ENCODE assay signal across 20 cellular contexts in genomic region chr1:15992187-15992553, GRCh38. TPM values are rescaled to one million over a fixed set of nuclear protein-coding genes. Genes with fewer than 3 reads are reported as not detected.
A peak's percentile ranks its signal among the peaks of the same experiment; 100 is the strongest.
DNase-seq lines count a peak whose midpoint lies in the region; ATAC-seq and TF ChIP-seq lines count a peak whose summit lies in the region.
"Had no signal": no experiment of that assay in that cellular context is flagged by ENCODE, and none has a peak within 500 bp of the region (broad histone marks: within the 10 kb centered on the region; RNA-seq: fewer than 3 reads in every experiment).

No MANE protein-coding gene starts in this region.

- no peak overlapping the region for H3K4me3 Mint-ChIP-seq in activated CD4-positive, alpha-beta T cell treated with anti-CD3 and anti-CD28 coated beads, Interleukin-2, amount 10 ng/mL, durations not matched to agents 24 days and 14 days
- no peak overlapping the region for H3K4me3 Mint-ChIP-seq in endodermal cell
- no peak overlapping the region for H3K4me3 Mint-ChIP-seq in stimulated activated effector memory CD8-positive, alpha-beta T cell treated with anti-CD3 and anti-CD28 coated beads, Interleukin-12 subunit alpha, Interleukin-12 subunit beta, amount 100 ng/mL, for 72 hours
- H3K4me3 Mint-ChIP-seq: CD8-positive, alpha-beta T cell; HFFc6 had no signal

- no peaks in the 10 kb centered on the region for H3K27me3 ChIP-seq in endodermal cell (ENCODE audit: control insufficient read depth, insufficient read depth, low read length, poor library complexity, severe bottlenecking)
- no peaks in the 10 kb centered on the region for H3K27me3 ChIP-seq in heart right ventricle

- peaks cover 4% of the 10 kb centered on the region for H3K27me3 Mint-ChIP-seq in activated CD4-positive, alpha-beta T cell treated with anti-CD3 and anti-CD28 coated beads, Interleukin-2, amount 10 ng/mL, durations not matched to agents 24 days and 14 days
- peaks cover 2% of the 10 kb centered on the region for H3K27me3 Mint-ChIP-seq in endodermal cell (ENCODE audit: insufficient read depth)
- H3K27me3 Mint-ChIP-seq: IgD-negative memory B cell had no signal

- ATAC-seq in stimulated activated effector memory CD8-positive, alpha-beta T cell treated with anti-CD3 and anti-CD28 coated beads, Interleukin-12 subunit alpha, Interleukin-12 subunit beta, amount 100 ng/mL, for 72 hours = no peak
- ATAC-seq in heart right ventricle (no peak), HG02970 (IDR thresholded peaks at IDR 0.05; ENCODE audit: low FRiP score, unreplicated experiment) (no peak), HG03378 (IDR thresholded peaks at IDR 0.05; ENCODE audit: unreplicated experiment) (no peak)
- ATAC-seq: A549; CD8-positive, alpha-beta T cell; GM12878; HCT116 had no signal

- H3K9me3 ChIP-seq in endodermal cell (ENCODE audit: control insufficient read depth, low read length) = no peaks in the 10 kb centered on the region
- no peaks in the 10 kb centered on the region for H3K9me3 ChIP-seq in heart right ventricle
- H3K9me3 ChIP-seq: A549 had no signal

- no peak overlapping the region for H3K27ac ChIP-seq in endodermal cell (ENCODE audit: low read depth, low read length)
- no peak overlapping the region for H3K27ac ChIP-seq in heart right ventricle
- H3K27ac ChIP-seq: 22Rv1, A549 had no signal

- TF ChIP-seq CTCF in endodermal cell (conservative IDR thresholded peaks at IDR 0.05) (no peak), heart right ventricle (IDR thresholded peaks at IDR 0.05) (no peak)

- intact Hi-C loops in activated CD4-positive, alpha-beta T cell treated with anti-CD3 and anti-CD28 coated beads, Interleukin-2, amount 10 ng/mL, durations not matched to agents 24 days and 14 days (cut with micrococcal nuclease) = no loop called here
- intact Hi-C loops in heart right ventricle (cut with DNase I) = loop anchor here in 7 of 10 donors (2.0 to 5.0 kb wide), 5 partner anchors 175 to 201 kb away; no protein-coding TSS in a partner anchor

- no peaks in the 10 kb centered on the region for H3K36me3 Mint-ChIP-seq in activated CD4-positive, alpha-beta T cell treated with anti-CD3 and anti-CD28 coated beads, Interleukin-2, amount 10 ng/mL, durations not matched to agents 24 days and 14 days (ENCODE audit: low read depth)
- H3K36me3 Mint-ChIP-seq in endodermal cell (ENCODE audit: low read depth) = no peaks in the 10 kb centered on the region
- H3K36me3 Mint-ChIP-seq in stimulated activated effector memory CD8-positive, alpha-beta T cell treated with anti-CD3 and anti-CD28 coated beads, Interleukin-12 subunit alpha, Interleukin-12 subunit beta, amount 100 ng/mL, for 72 hours = no peaks in the 10 kb centered on the region
- H3K36me3 Mint-ChIP-seq: CD8-positive, alpha-beta T cell; IgD-negative memory B cell had no signal

- no peaks in the 10 kb centered on the region for H3K9me3 Mint-ChIP-seq in activated CD4-positive, alpha-beta T cell treated with anti-CD3 and anti-CD28 coated beads, Interleukin-2, amount 10 ng/mL, durations not matched to agents 24 days and 14 days
- H3K9me3 Mint-ChIP-seq in endodermal cell = no peaks in the 10 kb centered on the region
- H3K9me3 Mint-ChIP-seq in stimulated activated effector memory CD8-positive, alpha-beta T cell treated with anti-CD3 and anti-CD28 coated beads, Interleukin-12 subunit alpha, Interleukin-12 subunit beta, amount 100 ng/mL, for 72 hours = no peaks in the 10 kb centered on the region
- H3K9me3 Mint-ChIP-seq: CD8-positive, alpha-beta T cell; HFFc6 had no signal

- peak; percentile 53 for DNase-seq in activated CD4-positive, alpha-beta T cell treated with anti-CD3 and anti-CD28 coated beads, Interleukin-2, amount 10 ng/mL, durations not matched to agents 24 days and 14 days
- DNase-seq in activated CD4-positive, alpha-beta T cell treated with anti-CD3 and anti-CD28 coated beads for 48 hours = no peak
- DNase-seq in endodermal cell (peak; percentile 36), heart right ventricle (no peak)
- no peak for DNase-seq in stimulated activated effector memory CD8-positive, alpha-beta T cell treated with anti-CD3 and anti-CD28 coated beads, Interleukin-12 subunit alpha, Interleukin-12 subunit beta, amount 100 ng/mL, for 72 hours (ENCODE audit: low spot score in 2 of 2)
- DNase-seq: AML-193; Calu3; CD8-positive, alpha-beta T cell; DMS79 treated with DMSO at 0.1 percent for 48 hours; GOT3; HFFc6; KBM-7 had no signal

- no peak overlapping the region for H3K4me3 ChIP-seq in endodermal cell (ENCODE audit: low read length)
- no peak overlapping the region for H3K4me3 ChIP-seq in heart right ventricle
- H3K4me3 ChIP-seq: A549, GM12878 had no signal

- H3K27ac Mint-ChIP-seq in activated CD4-positive, alpha-beta T cell treated with anti-CD3 and anti-CD28 coated beads, Interleukin-2, amount 10 ng/mL, durations not matched to agents 24 days and 14 days = no peak overlapping the region
- no peak overlapping the region for H3K27ac Mint-ChIP-seq in endodermal cell
- peak overlapping the region; percentile 76 for H3K27ac Mint-ChIP-seq in stimulated activated effector memory CD8-positive, alpha-beta T cell treated with anti-CD3 and anti-CD28 coated beads, Interleukin-12 subunit alpha, Interleukin-12 subunit beta, amount 100 ng/mL, for 72 hours
- H3K27ac Mint-ChIP-seq: CD8-positive, alpha-beta T cell; HFFc6; IgD-negative memory B cell had no signal

- 92% methylated on average over 6 to 7 of the region's 7 CpGs for WGBS in endodermal cell (ENCODE audit: insufficient coverage in 1 of 2, insufficient read length in 1 of 2), 2 experiments
- WGBS in heart right ventricle, 2 donors = 91 to 94% methylated on average over 7 of the region's 7 CpGs

- peaks cover 3% of the 10 kb centered on the region for H3K4me1 Mint-ChIP-seq in activated CD4-positive, alpha-beta T cell treated with anti-CD3 and anti-CD28 coated beads, Interleukin-2, amount 10 ng/mL, durations not matched to agents 24 days and 14 days
- H3K4me1 Mint-ChIP-seq in endodermal cell = no peaks in the 10 kb centered on the region
- H3K4me1 Mint-ChIP-seq in stimulated activated effector memory CD8-positive, alpha-beta T cell treated with anti-CD3 and anti-CD28 coated beads, Interleukin-12 subunit alpha, Interleukin-12 subunit beta, amount 100 ng/mL, for 72 hours = peaks cover 6% of the 10 kb centered on the region
- H3K4me1 Mint-ChIP-seq: IgD-negative memory B cell had no signal

- H3K4me1 ChIP-seq in endodermal cell (ENCODE audit: control insufficient read depth, insufficient read depth, low read length) (no peaks in the 10 kb centered on the region), heart right ventricle (no peaks in the 10 kb centered on the region)
- H3K4me1 ChIP-seq: A549 had no signal

- no peak overlapping the region for H3K9ac ChIP-seq in endodermal cell (ENCODE audit: extremely low read depth, low read length, poor library complexity, severe bottlenecking)

- H3K36me3 ChIP-seq in endodermal cell (ENCODE audit: control insufficient read depth, insufficient read depth, low read length) (no peaks in the 10 kb centered on the region), heart right ventricle (no peaks in the 10 kb centered on the region)

RNA-seq across cellular contexts. Expression of gene SRARP, which starts 11.9 kb away (rescaled TPM):
- total RNA-seq in activated CD4-positive, alpha-beta T cell treated with anti-CD3 and anti-CD28 coated beads, Interleukin-2, amount 10 ng/mL, durations not matched to agents 24 days and 14 days = not detected in 2 replicates
- total RNA-seq in endodermal cell (1 to 10 TPM in 1 of 2 donors, under 1 TPM in 1; 0.97 to 1.3 TPM), heart right ventricle (under 1 TPM in 5 of 10 donors, not detected in 5; 0.15 to 0.79 (median 0.28) TPM)
- polyA plus RNA-seq in endodermal cell (2013, experiment 1 of 2) = 0.18 TPM
- 0.12 TPM for polyA plus RNA-seq in endodermal cell (2013, experiment 2 of 2)
- polyA plus RNA-seq in heart right ventricle = under 1 TPM; 0.35 to 0.95 TPM
- total RNA-seq: Calu3; CD8-positive, alpha-beta T cell; GM12878; HFFc6 had no signal
- polyA plus RNA-seq: A549, BJ, GM12878, IgD-negative memory B cell had no signal

RNA-seq across cellular contexts. Expression of gene ZBTB17, which starts 16.3 kb away (rescaled TPM):
- 60.9 and 63.9 TPM in 2 replicates for total RNA-seq in activated CD4-positive, alpha-beta T cell treated with anti-CD3 and anti-CD28 coated beads, Interleukin-2, amount 10 ng/mL, durations not matched to agents 24 days and 14 days
- total RNA-seq in endodermal cell (10 to 100 TPM; 28.0 to 31.7 TPM), heart right ventricle (10 to 100 TPM; 16.4 to 25.0 (median 20.4) TPM)
- polyA plus RNA-seq in endodermal cell (2013, experiment 1 of 2) = 35.1 TPM
- 32.6 TPM for polyA plus RNA-seq in endodermal cell (2013, experiment 2 of 2)
- 10 to 100 TPM; 27.3 to 54.9 TPM for polyA plus RNA-seq in heart right ventricle

RNA-seq across cellular contexts. Expression of gene HSPB7, which starts 25.7 kb away (rescaled TPM):
- not detected in 2 replicates for total RNA-seq in activated CD4-positive, alpha-beta T cell treated with anti-CD3 and anti-CD28 coated beads, Interleukin-2, amount 10 ng/mL, durations not matched to agents 24 days and 14 days
- total RNA-seq in endodermal cell (under 1 TPM in 1 of 2 donors, not detected in 1; 0.15 TPM), heart right ventricle (1,000 to 10,000 TPM; 4,333 to 6,303 (median 4,923) TPM)
- 0.18 TPM for polyA plus RNA-seq in endodermal cell (2013, experiment 1 of 2)
- not detected for polyA plus RNA-seq in endodermal cell (2013, experiment 2 of 2)
- 1,000 to 10,000 TPM; 5,521 to 6,425 TPM for polyA plus RNA-seq in heart right ventricle
- total RNA-seq: Calu3; CD8-positive, alpha-beta T cell; GM12878 had no signal
- polyA plus RNA-seq: A549, IgD-negative memory B cell had no signal

RNA-seq across cellular contexts. Expression of gene CLCNKA, which starts 29.7 kb away (rescaled TPM):
- not detected in 2 replicates for total RNA-seq in activated CD4-positive, alpha-beta T cell treated with anti-CD3 and anti-CD28 coated beads, Interleukin-2, amount 10 ng/mL, durations not matched to agents 24 days and 14 days
- total RNA-seq in endodermal cell (1 to 10 TPM; 3.2 to 3.5 TPM), heart right ventricle (1 to 10 TPM in 1 of 10 donors, under 1 TPM in 8, not detected in 1; 0.19 to 1.0 (median 0.33) TPM)
- 0.18 TPM for polyA plus RNA-seq in endodermal cell (2013, experiment 1 of 2)
- 0.37 TPM for polyA plus RNA-seq in endodermal cell (2013, experiment 2 of 2)
- under 1 TPM; 0.52 to 0.73 TPM for polyA plus RNA-seq in heart right ventricle
- total RNA-seq: Calu3; CD8-positive, alpha-beta T cell; GM12878; HFFc6 had no signal
- polyA plus RNA-seq: IgD-negative memory B cell had no signal

RNA-seq across cellular contexts. Expression of gene CLCNKB, which starts 51.4 kb away (rescaled TPM):
- not detected in 2 replicates for total RNA-seq in activated CD4-positive, alpha-beta T cell treated with anti-CD3 and anti-CD28 coated beads, Interleukin-2, amount 10 ng/mL, durations not matched to agents 24 days and 14 days
- total RNA-seq in endodermal cell (1 to 10 TPM; 3.6 to 3.7 TPM), heart right ventricle (1 to 10 TPM; 1.2 to 3.4 (median 2.0) TPM)
- polyA plus RNA-seq in endodermal cell (2013, experiment 1 of 2) = 3.4 TPM
- 2.0 TPM for polyA plus RNA-seq in endodermal cell (2013, experiment 2 of 2)
- 1 to 10 TPM in 1 of 2 donors, under 1 TPM in 1; 0.57 to 2.1 TPM for polyA plus RNA-seq in heart right ventricle
- total RNA-seq: Calu3; CD8-positive, alpha-beta T cell; GM12878 had no signal
- polyA plus RNA-seq: IgD-negative memory B cell had no signal

Comparison
In these comparisons a context has a peak if more than half of its experiments do, and no peak if none do; other contexts are left out.
1. DNase-seq: peak in activated CD4-positive, alpha-beta T cell treated with anti-CD3 and anti-CD28 coated beads, Interleukin-2, amount 10 ng/mL, durations not matched to agents 24 days and 14 days (single experiment) and endodermal cell (single experiment); none in activated CD4-positive, alpha-beta T cell treated with anti-CD3 and anti-CD28 coated beads for 48 hours (single experiment), stimulated activated effector memory CD8-positive, alpha-beta T cell treated with anti-CD3 and anti-CD28 coated beads, Interleukin-12 subunit alpha, Interleukin-12 subunit beta, amount 100 ng/mL, for 72 hours (0 of 2) and heart right ventricle (0 of 2).
2. RNA of gene HSPB7, which starts 25.7 kb away (total RNA-seq): 4,333 to 6,303 TPM in heart right ventricle; 0.15 TPM in endodermal cell and not detected in activated CD4-positive, alpha-beta T cell treated with anti-CD3 and anti-CD28 coated beads, Interleukin-2, amount 10 ng/mL, durations not matched to agents 24 days and 14 days; every median in the first group is over 1,000 times any median in the second.